ENCODE assay signal across 21 cellular contexts in genomic region chr6:84243240-84243639, GRCh38. TPM values are rescaled to one million over a fixed set of nuclear protein-coding genes. Genes with fewer than 3 reads are reported as not detected.
A peak's percentile ranks its signal among the peaks of the same experiment; 100 is the strongest.
DNase-seq lines count a peak whose midpoint lies in the region; ATAC-seq and TF ChIP-seq lines count a peak whose summit lies in the region.
"Had no signal": no experiment of that assay in that cellular context is flagged by ENCODE, and none has a peak within 500 bp of the region (broad histone marks: within the 10 kb centered on the region; RNA-seq: fewer than 3 reads in every experiment).

No MANE protein-coding gene starts in this region.

- TF ChIP-seq RAD21 in SK-N-SH (IDR thresholded peaks at IDR 0.05; ENCODE audit: low read length), result peak; percentile 42

- H4K20me1 ChIP-seq in SK-N-SH (ENCODE audit: insufficient read depth) (no peaks in the 10 kb centered on the region), smooth muscle cell (ENCODE audit: low read depth) (no peaks in the 10 kb centered on the region)

- H2AFZ ChIP-seq in SK-N-SH (ENCODE audit: low read depth) (no peak overlapping the region), smooth muscle cell (ENCODE audit: low read depth) (no peak overlapping the region)

- no peak overlapping the region for H3K27ac ChIP-seq in SK-N-SH (ENCODE audit: low read depth in 2 of 2, low read length in 1 of 2)
- no peak overlapping the region for H3K27ac ChIP-seq in smooth muscle cell (ENCODE audit: low read depth)
- H3K27ac ChIP-seq: gastroesophageal sphincter, stomach, upper lobe of left lung had no signal

- H3K27me3 ChIP-seq in SK-N-SH (ENCODE audit: insufficient read depth) (no peaks in the 10 kb centered on the region), smooth muscle cell (ENCODE audit: low read depth) (peaks cover 6% of the 10 kb centered on the region)
- H3K27me3 ChIP-seq: gastroesophageal sphincter, stomach, upper lobe of left lung had no signal

- no peaks in the 10 kb centered on the region for H3K79me2 ChIP-seq in SK-N-SH (ENCODE audit: insufficient read depth)
- H3K79me2 ChIP-seq in smooth muscle cell (ENCODE audit: low read depth), result no peaks in the 10 kb centered on the region

- CTCF ChIA-PET in SK-N-SH (lab: Yijun Ruan, JAX), result interaction anchor here (0.7 to 1.6 kb wide), 5 partner anchors 11 to 1081 kb away, joined by 3 to 5 read pairs (median 3); no protein-coding TSS in a partner anchor

- H3K36me3 ChIP-seq in SK-N-SH (replicated peaks in 1 of 2; ENCODE audit: control insufficient read depth in 1 of 2, insufficient read depth in 2 of 2, low read length in 1 of 2), result no peaks in the 10 kb centered on the region
- no peaks in the 10 kb centered on the region for H3K36me3 ChIP-seq in smooth muscle cell (ENCODE audit: low read depth)
- H3K36me3 ChIP-seq: gastroesophageal sphincter, stomach, upper lobe of left lung had no signal

- H3K4me3 ChIP-seq in SK-N-SH (ENCODE audit: low read depth in 2 of 2, low read length in 1 of 2) (no peak overlapping the region), fibroblast of the aortic adventitia (ENCODE audit: low read depth, low read length) (no peak overlapping the region), smooth muscle cell (no peak overlapping the region)
- H3K4me3 ChIP-seq: gastroesophageal sphincter, stomach, upper lobe of left lung had no signal

- POLR2A ChIA-PET in SK-N-SH (lab: Yijun Ruan, JAX), result no interaction called here

- H3K4me1 ChIP-seq in SK-N-SH (ENCODE audit: control insufficient read depth in 1 of 2, insufficient read depth in 2 of 2, low read depth in 1 of 2, low read length in 1 of 2) (no peaks in the 10 kb centered on the region), smooth muscle cell (ENCODE audit: low read depth) (no peaks in the 10 kb centered on the region)
- H3K4me1 ChIP-seq: gastroesophageal sphincter, stomach, upper lobe of left lung had no signal

- no peak for DNase-seq in SK-N-SH
- peak; percentile 13 for DNase-seq in NCI-H69 (lab: John Stamatoyannopoulos, UW)
- peak; percentile 18 for DNase-seq in fibroblast of the aortic adventitia (ENCODE audit: low read depth)
- no peak for DNase-seq in smooth muscle cell (lab: John Stamatoyannopoulos, UW; ENCODE audit: unreplicated experiment)
- no peak for DNase-seq in HT-29 (ENCODE audit: low spot score)
- DNase-seq: activated naive CD4-positive, alpha-beta T cell treated with anti-CD3 and anti-CD28 coated beads, Interleukin-2, amount 10 ng/mL, durations not matched to agents 7 days and 5 days; activated T-cell treated with anti-CD3 and anti-CD28 coated beads for 4 hours; aorta; COR-L47; Karpas-422; NCI-H1694 treated with DMSO at 0.1 percent for 48 hours; NCI-H345; Right ventricle myocardium superior; stomach; T-helper 1 cell; upper lobe of left lung had no signal

- no peaks in the 10 kb centered on the region for H3F3A ChIP-seq in SK-N-SH (replicated peaks; ENCODE audit: insufficient read depth)
- H3F3A ChIP-seq in smooth muscle cell (ENCODE audit: low read depth), result no peaks in the 10 kb centered on the region

- TF ChIP-seq CTCF in SK-N-SH (IDR thresholded peaks at IDR 0.05) (peak; percentile 52), fibroblast of the aortic adventitia (IDR thresholded peaks at IDR 0.05; ENCODE audit: insufficient read depth, low read length) (no peak), smooth muscle cell (IDR thresholded peaks at IDR 0.05; ENCODE audit: borderline replicate concordance, insufficient read depth, poor library complexity, severe bottlenecking) (peak; percentile 27)

- H3K9me2 ChIP-seq in SK-N-SH, result no peaks in the 10 kb centered on the region

- H3K4me2 ChIP-seq in SK-N-SH (no peak overlapping the region), smooth muscle cell (no peak overlapping the region)

- ATAC-seq in SK-N-SH treated with all-trans-retinoic acid at 6 μM for 48 hours (no peak), GM18498 (IDR thresholded peaks at IDR 0.05; ENCODE audit: unreplicated experiment) (no peak), HG03159 (IDR thresholded peaks at IDR 0.05; ENCODE audit: unreplicated experiment) (no peak)
- ATAC-seq: gastroesophageal sphincter, sciatic nerve had no signal

- H3K9me3 ChIP-seq in SK-N-SH (no peaks in the 10 kb centered on the region), smooth muscle cell (replicated peaks; ENCODE audit: low read depth) (no peaks in the 10 kb centered on the region)
- H3K9me3 ChIP-seq: stomach, upper lobe of left lung had no signal

- H3K9ac ChIP-seq in SK-N-SH (no peak overlapping the region), smooth muscle cell (ENCODE audit: low read depth) (no peak overlapping the region)

- TF ChIP-seq EP300 in SK-N-SH (IDR thresholded peaks at IDR 0.05; ENCODE audit: borderline replicate concordance in 1 of 2, low read depth in 1 of 2, low read length in 1 of 2), result no peak

- WGBS in SK-N-SH (ENCODE audit: low lambda C conversion rate), result 74% methylated on average over 1 of the region's 1 CpG
- WGBS in smooth muscle cell (ENCODE audit: low lambda C conversion rate), result 97% methylated on average over 1 of the region's 1 CpG

TF ChIP-seq in SK-N-SH, 30 proteins besides CTCF, POLR2A, EP300 and RAD21:
- TF ChIP-seq FOSL2 (IDR thresholded peaks at IDR 0.05; ENCODE audit: borderline replicate concordance, low read depth), result no peak

TF ChIP-seq in SK-N-SH treated with all-trans-retinoic acid at 6 μM for 48 hours, 23 proteins besides CTCF, POLR2A, EP300 and RAD21:
- TF ChIP-seq POU6F1 (CRISPR knock-in tag; IDR thresholded peaks at IDR 0.05; ENCODE audit: borderline replicate concordance, low read depth), result no peak
- no peak for TF ChIP-seq ESRRG (CRISPR knock-in tag; IDR thresholded peaks at IDR 0.05)

RNA-seq across cellular contexts. Expression of gene CEP162, which starts 15.8 kb away (rescaled TPM):
- 1.2 and 1.4 TPM in 2 replicates for polyA plus RNA-seq in SK-N-SH (2012; rRNA removed)
- polyA plus RNA-seq in SK-N-SH (2012; cell fraction: cytosol; rRNA removed), result 1.6 and 2.1 TPM in 2 replicates
- 1.0 and 3.2 TPM in 2 replicates for polyA plus RNA-seq in SK-N-SH (2012; cell fraction: nucleus; rRNA removed)
- 12.4 and 21.4 TPM in 2 replicates for total RNA-seq in fibroblast of the aortic adventitia (ENCODE audit: low replicate concordance)
- 8.0 and 11.1 TPM in 2 replicates for total RNA-seq in smooth muscle cell
- polyA plus RNA-seq in smooth muscle cell, result 4.1 and 5.7 TPM in 2 replicates
- 1.3 and 2.2 TPM in 2 replicates for total RNA-seq in HT-29 (2014; rRNA removed; shearing (Covaris generic))

Comparison
In these comparisons a context has a peak if more than half of its experiments do, and no peak if none do; other contexts are left out.
1. DNase-seq: peak in NCI-H69 (single experiment) and fibroblast of the aortic adventitia (single experiment); none in SK-N-SH (single experiment), smooth muscle cell (single experiment) and HT-29 (single experiment).